In genomic region chr11:55936300-55936699, GRCh38 we compare ENCODE assay signal across 20 cellular contexts.
"Had no signal": no experiment of that assay in that cellular context is flagged by ENCODE, and none has a peak within 500 bp of the region (broad histone marks: within the 10 kb centered on the region; RNA-seq: fewer than 3 reads in every experiment).

TSS of gene OR5I1 (minus strand) at chr11:55936400. CDS start at chr11:55936400, 0 bp downstream.

- DNase-seq: stimulated activated CD4-positive, alpha-beta T cell treated with anti-CD3 and anti-CD28 coated beads, Interleukin-2, amount 100 ng/mL, for 48 hours; stimulated activated CD4-positive, alpha-beta T cell treated with anti-CD3 and anti-CD28 coated beads, Interleukin-4, amount 100 ng/mL, for 1 hour; stimulated activated CD4-positive, alpha-beta T cell treated with anti-CD3 and anti-CD28 coated beads, Interleukin-4, amount 100 ng/mL, for 24 hours; stimulated activated CD4-positive, alpha-beta T cell treated with anti-CD3 and anti-CD28 coated beads, Interleukin-4, amount 100 ng/mL, for 4 hours; stimulated activated CD8-positive, alpha-beta memory T cell treated with anti-CD3 and anti-CD28 coated beads, Interleukin-4, amount 100 ng/mL, for 48 hours; stimulated activated naive B cell treated with anti-CD40 and anti-IgM and Interleukin-4, amounts not matched to agents 10 μg/mL and 1 μg/mL and 100 μg/mL, for 72 hours; stimulated activated naive CD4-positive, alpha-beta T cell; stimulated activated naive CD4-positive, alpha-beta T cell treated with Interleukin-2 at 50 U/mL for 16 hours; stimulated activated naive CD8-positive, alpha-beta T cell treated with anti-CD3 and anti-CD28 coated beads, Interleukin-15, amount 100 ng/mL, for 72 hours; stimulated activated naive CD8-positive, alpha-beta T cell treated with anti-CD3 and anti-CD28 coated beads, Interleukin-15, Interleukin-2, amounts not matched to agents 100 U/mL and 50 U/mL, for 24 hours; stomach; substantia nigra; testis; thyroid gland; tibial artery; transverse colon; trophoblast cell; upper lobe of left lung; upper lobe of right lung; uterus had no signal
